Comparison of ENCODE assay signal across 1 cellular context in genomic region chr9:113558632-113559502, GRCh38.
TF ChIP-seq lines count a peak whose summit lies in the region.

No MANE protein-coding gene starts in this region.

TF ChIP-seq in HepG2, 621 proteins besides CTCF, POLR2A, EP300 and RAD21 (continued from another document and continues in another):
- TF ChIP-seq IKZF5 (CRISPR knock-in tag; IDR thresholded peaks at IDR 0.05), result peak; percentile 42; the same call in 1 of the 2 replicates
- TF ChIP-seq PPARG (CRISPR knock-in tag; conservative IDR thresholded peaks at IDR 0.05), result peak; percentile 85
- TF ChIP-seq DPF2 (CRISPR knock-in tag; IDR thresholded peaks at IDR 0.05; ENCODE audit: borderline replicate concordance, low read depth), result peak; percentile 15; the same call in 1 of the 2 replicates
- TF ChIP-seq ATF5 (CRISPR knock-in tag; IDR thresholded peaks at IDR 0.05; ENCODE audit: low read depth), result no peak
- no peak for TF ChIP-seq PREB (CRISPR knock-in tag; IDR thresholded peaks at IDR 0.05)
- TF ChIP-seq KDM1A (CRISPR knock-in tag; IDR thresholded peaks at IDR 0.05), result no peak
- no peak for TF ChIP-seq ZNF235 (CRISPR knock-in tag; IDR thresholded peaks at IDR 0.05; ENCODE audit: borderline replicate concordance)
- no peak for TF ChIP-seq ZBTB40 (IDR thresholded peaks at IDR 0.05)
- TF ChIP-seq ZBTB40 (CRISPR knock-in tag; IDR thresholded peaks at IDR 0.05), result peak; percentile 61
- no peak for TF ChIP-seq FOXJ3 (CRISPR knock-in tag; IDR thresholded peaks at IDR 0.05; ENCODE audit: borderline replicate concordance)
- 0 out of 2 replicates have a peak, but pooled peaks have one; percentile 9 for TF ChIP-seq ZNF770 (CRISPR knock-in tag; IDR thresholded peaks at IDR 0.05)
- TF ChIP-seq CBFB (CRISPR knock-in tag; IDR thresholded peaks at IDR 0.05), result no peak
- no peak for TF ChIP-seq ZNF343 (CRISPR knock-in tag; IDR thresholded peaks at IDR 0.05)
- peak; percentile 53; the same call in 1 of the 2 replicates for TF ChIP-seq ZFP1 (CRISPR knock-in tag; IDR thresholded peaks at IDR 0.05)
- TF ChIP-seq ZSCAN21 (CRISPR knock-in tag; IDR thresholded peaks at IDR 0.05; ENCODE audit: borderline replicate concordance), result peak; percentile 87; the same call in 1 of the 2 replicates
- peak; percentile 82; the same call in 1 of the 2 replicates for TF ChIP-seq ZNF614 (CRISPR knock-in tag; IDR thresholded peaks at IDR 0.05; ENCODE audit: borderline replicate concordance)
- peak; percentile 84 for TF ChIP-seq PHF21A (CRISPR knock-in tag; IDR thresholded peaks at IDR 0.05)
- TF ChIP-seq THAP7 (CRISPR knock-in tag; IDR thresholded peaks at IDR 0.05), result no peak
- 0 out of 2 replicates have a peak, but pooled peaks have one; percentile 65 for TF ChIP-seq HNRNPL (IDR thresholded peaks at IDR 0.05; ENCODE audit: low read depth, low read length)
- no peak for TF ChIP-seq SNAPC4 (CRISPR knock-in tag; IDR thresholded peaks at IDR 0.05)
- no peak for TF ChIP-seq GLMP (CRISPR knock-in tag; IDR thresholded peaks at IDR 0.05; ENCODE audit: borderline replicate concordance)
- TF ChIP-seq MXD4 (CRISPR knock-in tag; IDR thresholded peaks at IDR 0.05), result peak; percentile 57; the same call in 1 of the 2 replicates
- TF ChIP-seq THYN1 (CRISPR knock-in tag; IDR thresholded peaks at IDR 0.05; ENCODE audit: borderline replicate concordance, low read depth), result no peak
- TF ChIP-seq ZNF350 (CRISPR knock-in tag; IDR thresholded peaks at IDR 0.05; ENCODE audit: borderline replicate concordance, low read depth), result peak; percentile 60; the same call in 1 of the 2 replicates
- no peak for TF ChIP-seq XBP1 (CRISPR knock-in tag; IDR thresholded peaks at IDR 0.05)
- no peak for TF ChIP-seq ZSCAN12 (CRISPR knock-in tag; IDR thresholded peaks at IDR 0.05)
- 0 out of 2 replicates have a peak, but pooled peaks have one; percentile 16 for TF ChIP-seq MIXL1 (CRISPR knock-in tag; IDR thresholded peaks at IDR 0.05)
- TF ChIP-seq BATF2 (CRISPR knock-in tag; IDR thresholded peaks at IDR 0.05), result no peak
- 0 out of 2 replicates have a peak, but pooled peaks have one; percentile 49 for TF ChIP-seq KMT2A (CRISPR knock-in tag; IDR thresholded peaks at IDR 0.05)
- no peak for TF ChIP-seq ZUFSP (CRISPR knock-in tag; IDR thresholded peaks at IDR 0.05; ENCODE audit: borderline replicate concordance)
- TF ChIP-seq ZNF451 (CRISPR knock-in tag; IDR thresholded peaks at IDR 0.05), result peak; percentile 65
- TF ChIP-seq ZFP90 (CRISPR knock-in tag; IDR thresholded peaks at IDR 0.05; ENCODE audit: borderline replicate concordance), result no peak
